14 cellular contexts compared by ENCODE assay signal in genomic region chr11:46066335-46066734, GRCh38.
"Had no signal": no experiment of that assay in that cellular context is flagged by ENCODE, and none has a peak within 500 bp of the region (broad histone marks: within the 10 kb centered on the region; RNA-seq: fewer than 3 reads in every experiment).

No MANE protein-coding gene starts in this region.

- H3K27me3 ChIP-seq: adrenal gland had no signal

- DNase-seq: activated CD4-positive, alpha-beta T cell treated with anti-CD3 and anti-CD28 coated beads for 4 hours; activated naive CD4-positive, alpha-beta T cell treated with anti-CD3 and anti-CD28 coated beads, Interleukin-2, amount 10 ng/mL, durations not matched to agents 7 days and 5 days; adrenal gland; dermis blood vessel endothelial cell; left ventricle myocardium superior; mesendoderm; stimulated activated CD4-positive, alpha-beta T cell treated with anti-CD3 and anti-CD28 coated beads, Interleukin-15, amount 100 ng/mL, for 24 hours; stimulated activated CD4-positive, alpha-beta T cell treated with anti-CD3 and anti-CD28 coated beads, Interleukin-4, amount 100 ng/mL, for 24 hours; stimulated activated naive CD8-positive, alpha-beta T cell treated with anti-CD3 and anti-CD28 coated beads, Interleukin-15, amount 100 ng/mL, for 72 hours; T-cell had no signal

- H3K36me3 Mint-ChIP-seq: activated naive CD4-positive, alpha-beta T cell treated with anti-CD3 and anti-CD28 coated beads, Interleukin-2, amount 10 ng/mL, durations not matched to agents 7 days and 5 days had no signal

- H3K4me1 Mint-ChIP-seq: neural crest cell had no signal

- H3K4me3 Mint-ChIP-seq: activated naive CD4-positive, alpha-beta T cell treated with anti-CD3 and anti-CD28 coated beads, Interleukin-2, amount 10 ng/mL, durations not matched to agents 7 days and 5 days; activated T-helper 17 cell treated with anti-CD3 and anti-CD28 coated beads, Interleukin-2, amount 50 U/mL, for 72 hours; central memory CD8-positive, alpha-beta T cell; neural crest cell; stimulated activated naive CD8-positive, alpha-beta T cell treated with anti-CD3 and anti-CD28 coated beads, Interleukin-15, amount 100 ng/mL, for 72 hours; T-cell had no signal

- H3K9me3 ChIP-seq: adrenal gland, thoracic aorta had no signal

- H3K9me3 Mint-ChIP-seq: activated naive CD4-positive, alpha-beta T cell treated with anti-CD3 and anti-CD28 coated beads, Interleukin-2, amount 10 ng/mL, durations not matched to agents 7 days and 5 days; activated T-helper 17 cell treated with anti-CD3 and anti-CD28 coated beads, Interleukin-2, amount 50 U/mL, for 72 hours; central memory CD8-positive, alpha-beta T cell; neural crest cell; stimulated activated naive CD8-positive, alpha-beta T cell treated with anti-CD3 and anti-CD28 coated beads, Interleukin-15, amount 100 ng/mL, for 72 hours; T-cell had no signal

- H3K27ac ChIP-seq: adrenal gland, thoracic aorta had no signal

- H3K4me3 ChIP-seq: adrenal gland, thoracic aorta had no signal

- H3K27me3 Mint-ChIP-seq: activated naive CD4-positive, alpha-beta T cell treated with anti-CD3 and anti-CD28 coated beads, Interleukin-2, amount 10 ng/mL, durations not matched to agents 7 days and 5 days; activated T-helper 17 cell treated with anti-CD3 and anti-CD28 coated beads, Interleukin-2, amount 50 U/mL, for 72 hours; central memory CD8-positive, alpha-beta T cell; stimulated activated naive CD8-positive, alpha-beta T cell treated with anti-CD3 and anti-CD28 coated beads, Interleukin-15, amount 100 ng/mL, for 72 hours; T-cell had no signal

- H3K36me3 ChIP-seq: thoracic aorta had no signal

- ATAC-seq: activated T-helper 17 cell treated with anti-CD3 and anti-CD28 coated beads, Interleukin-2, amount 50 U/mL, for 72 hours; left ventricle myocardium superior; stimulated activated naive CD8-positive, alpha-beta T cell treated with anti-CD3 and anti-CD28 coated beads, Interleukin-15, amount 100 ng/mL, for 72 hours; T-cell had no signal

- H3K27ac Mint-ChIP-seq: activated naive CD4-positive, alpha-beta T cell treated with anti-CD3 and anti-CD28 coated beads, Interleukin-2, amount 10 ng/mL, durations not matched to agents 7 days and 5 days; activated T-helper 17 cell treated with anti-CD3 and anti-CD28 coated beads, Interleukin-2, amount 50 U/mL, for 72 hours; T-cell had no signal
